Comparison of ENCODE assay signal across 15 cellular contexts in the genomic region with DNA sequence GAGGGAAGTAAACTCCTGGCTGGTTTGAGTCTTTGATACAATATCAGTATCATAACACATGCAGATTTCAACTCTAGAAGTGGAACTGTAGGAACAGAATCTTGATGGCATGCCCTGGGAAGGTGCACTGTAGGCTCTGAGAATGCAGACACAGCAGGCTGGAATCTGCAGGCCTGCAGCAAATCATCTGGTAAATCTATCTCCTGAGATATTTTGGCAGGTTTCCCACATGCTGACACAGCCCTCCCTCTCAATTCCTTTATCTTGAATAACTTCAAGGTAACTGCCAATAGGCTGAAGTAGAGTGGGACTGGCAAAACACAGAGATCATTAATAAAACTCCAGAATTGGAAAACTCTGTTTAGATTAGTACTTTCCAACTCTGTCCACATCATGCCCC.
A peak's percentile ranks its signal among the peaks of the same experiment; 100 is the strongest.
DNase-seq lines count a peak whose midpoint lies in the region; ATAC-seq, FAIRE-seq and TF ChIP-seq lines count a peak whose summit lies in the region.
"Had no signal": no experiment of that assay in that cellular context is flagged by ENCODE, and none has a peak within 500 bp of the region (broad histone marks: within the 10 kb centered on the region; RNA-seq: fewer than 3 reads in every experiment).

No MANE protein-coding gene starts in this region.

- CTCF ChIA-PET in Calu3 (lab: Charles Lee): no interaction called here

- H3K36me3 ChIP-seq in left ventricle myocardium inferior (no peaks in the 10 kb centered on the region), bronchial epithelial cell (ENCODE audit: control insufficient read depth, insufficient read depth, low read length) (no peaks in the 10 kb centered on the region)

- no peaks in the 10 kb centered on the region for H3K9me3 ChIP-seq in left ventricle myocardium inferior (replicated peaks)
- H3K9me3 ChIP-seq: Caco-2 had no signal

- H3K4me1 ChIP-seq in left ventricle myocardium inferior: peaks cover 20% of the 10 kb centered on the region
- H3K4me1 ChIP-seq: Caco-2 had no signal

- no peaks in the 10 kb centered on the region for H3K27me3 Mint-ChIP-seq in mesothelial cell of epicardium (ENCODE audit: low read depth)
- H3K27me3 Mint-ChIP-seq in Calu3 (ENCODE audit: unreplicated experiment): no peaks in the 10 kb centered on the region
- H3K27me3 Mint-ChIP-seq: IgD-negative memory B cell had no signal

- no peaks in the 10 kb centered on the region for H3K27me3 ChIP-seq in left ventricle myocardium inferior (ENCODE audit: low read depth)
- no peaks in the 10 kb centered on the region for H3K27me3 ChIP-seq in bronchial epithelial cell (ENCODE audit: control insufficient read depth, insufficient read depth, low read length)

- peak overlapping the region; percentile 75 for H3K27ac ChIP-seq in left ventricle myocardium inferior (replicated peaks)

- BruUV-seq in Calu3 (replicated peaks; lab: Mats Ljungman, UMichigan): no TSS peak

- H3K27ac Mint-ChIP-seq in mesothelial cell of epicardium (peak overlapping the region; percentile 91), Calu3 (ENCODE audit: unreplicated experiment) (no peak overlapping the region)
- H3K27ac Mint-ChIP-seq: IgD-negative memory B cell had no signal

- DNase-seq in left ventricle myocardium inferior (no peak), Right ventricle myocardium inferior (ENCODE audit: missing footprints) (no peak), bronchial epithelial cell (ENCODE audit: low read depth) (peak; percentile 45), mesothelial cell of epicardium (ENCODE audit: low spot score in 2 of 2, unreplicated experiment in 2 of 2) (peak in 1 of 2 experiments; percentile 46), globus pallidus (ENCODE audit: low spot score) (no peak), Calu3 (no peak), DMS 273 (lab: John Stamatoyannopoulos, UW; ENCODE audit: unreplicated experiment) (no peak)
- DNase-seq: AML-193, Caco-2, NCI-H1092, NCI-H446, PC-3 had no signal

- H3K4me3 Mint-ChIP-seq in mesothelial cell of epicardium (no peak overlapping the region), Calu3 (ENCODE audit: low read depth, unreplicated experiment) (no peak overlapping the region)
- H3K4me3 Mint-ChIP-seq: IgD-negative memory B cell had no signal

- intact Hi-C loops in left ventricle myocardium inferior (cut with micrococcal nuclease) (no loop called here), Right ventricle myocardium inferior (cut with DNase I) (no loop called here), Calu3 (cut with micrococcal nuclease; ENCODE audit: unreplicated experiment) (no loop called here)

- ATAC-seq in Right ventricle myocardium inferior: no peak
- no peak for ATAC-seq in GM18519 (IDR thresholded peaks at IDR 0.05; ENCODE audit: low FRiP score, unreplicated experiment)
- ATAC-seq: PC-3 had no signal

- no peak overlapping the region for H3K4me3 ChIP-seq in left ventricle myocardium inferior
- no peak overlapping the region for H3K4me3 ChIP-seq in bronchial epithelial cell (ENCODE audit: low read depth, low read length)

- H3K9me3 Mint-ChIP-seq in mesothelial cell of epicardium: no peaks in the 10 kb centered on the region
- no peaks in the 10 kb centered on the region for H3K9me3 Mint-ChIP-seq in Calu3 (ENCODE audit: low read depth, unreplicated experiment)

- H3K4me1 Mint-ChIP-seq in mesothelial cell of epicardium (peaks cover 40% of the 10 kb centered on the region), Calu3 (ENCODE audit: low read depth, unreplicated experiment) (peaks cover 17% of the 10 kb centered on the region)
- H3K4me1 Mint-ChIP-seq: IgD-negative memory B cell had no signal

- FAIRE-seq in bronchial epithelial cell (lab: Jason Lieb, UNC): no peak
- FAIRE-seq: GM19239 had no signal

- H3K36me3 Mint-ChIP-seq in mesothelial cell of epicardium: no peaks in the 10 kb centered on the region
- no peaks in the 10 kb centered on the region for H3K36me3 Mint-ChIP-seq in Calu3 (ENCODE audit: insufficient read depth, unreplicated experiment)
- H3K36me3 Mint-ChIP-seq: IgD-negative memory B cell had no signal

- no peak for TF ChIP-seq CTCF in left ventricle myocardium inferior (IDR thresholded peaks at IDR 0.05; ENCODE audit: borderline replicate concordance)
- TF ChIP-seq CTCF in bronchial epithelial cell (IDR thresholded peaks at IDR 0.05; ENCODE audit: insufficient read depth, low read length, severe bottlenecking): no peak
- no peak for TF ChIP-seq CTCF in mesothelial cell of epicardium (IDR thresholded peaks at IDR 0.05; ENCODE audit: unreplicated experiment)
- TF ChIP-seq CTCF in Calu3 (IDR thresholded peaks at IDR 0.05; ENCODE audit: unreplicated experiment): no peak
